In genomic region chr3:115092220-115092791, GRCh38 we compare ENCODE assay signal across 8 cellular contexts. TPM values are rescaled to one million over a fixed set of nuclear protein-coding genes. Genes with fewer than 3 reads are reported as not detected.
DNase-seq lines count a peak whose midpoint lies in the region; ATAC-seq and TF ChIP-seq lines count a peak whose summit lies in the region.

No MANE protein-coding gene starts in this region.

- H3K4me1 Mint-ChIP-seq in T-cell (peaks cover 37 to 52% (median 43%) of the 10 kb centered on the region in 3 donors), brain (peaks cover 46% of the 10 kb centered on the region)

- H3K4me3 Mint-ChIP-seq in T-cell (no peak overlapping the region), brain (peak overlapping the region in 3 of 5 experiments; percentile 5 to 63 (median 32))

- H3K27me3 Mint-ChIP-seq in T-cell (no peaks in the 10 kb centered on the region), brain (no peaks in the 10 kb centered on the region)

- peak in 3 of 4 experiments; percentile 48 to 68 (median 52) for ATAC-seq in T-cell (replicated peaks in 1 of 4)

- H3K36me3 Mint-ChIP-seq in T-cell (peaks cover 4% of the 10 kb centered on the region), brain (no peaks in the 10 kb centered on the region)

- peak; percentile 75 to 83 for TF ChIP-seq CTCF in brain (conservative IDR thresholded peaks at IDR 0.05)

- H3K27ac Mint-ChIP-seq in T-cell (no peak overlapping the region), brain (peak overlapping the region; percentile 24 to 88 (median 65))

- DNase-seq in GDM1 (lab: John Stamatoyannopoulos, UW) (peak; percentile 60), H4 (ENCODE audit: low spot score) (peak; percentile 68), NAMALWA (ENCODE audit: low spot score) (peak; percentile 80), T-cell (peak; percentile 13 to 67 (median 52)), iPS-NIHi11 (ENCODE audit: low spot score) (peak; percentile 57), NCI-H187 (lab: John Stamatoyannopoulos, UW) (no peak)
- peak; percentile 42 for DNase-seq in stimulated activated CD4-positive, alpha-beta T cell treated with anti-CD3 and anti-CD28 coated beads, Interleukin-12 subunit alpha, Interleukin-12 subunit beta, amount 100 ng/mL, for 4 hours

- POLR2A ChIA-PET in T-cell (lab: Charles Lee): interaction anchor here in 1 of 2 donors (1.0 kb wide), 1 partner anchor 54 kb away, joined by 3 read pairs; no protein-coding TSS in a partner anchor

- CTCF ChIA-PET in T-cell (lab: Charles Lee): interaction anchor here (0.6 to 6.8 kb wide), 25 partner anchors 8 to 1258 kb away, joined by 3 to 81 read pairs (median 3); no protein-coding TSS in a partner anchor

- no peaks in the 10 kb centered on the region for H3K9me3 Mint-ChIP-seq in T-cell
- H3K9me3 Mint-ChIP-seq in brain: no peaks in the 10 kb centered on the region

RNA-seq across cellular contexts. Expression of gene ZBTB20, which starts 54.8 kb away (rescaled TPM):
- 4.9 and 5.1 TPM in 2 replicates for total RNA-seq in H4 (2014; rRNA removed; shearing (Covaris generic))
- total RNA-seq in T-cell: 10 to 100 TPM; 43.1 to 80.7 (median 48.4) TPM
- polyA plus RNA-seq in brain (ENCODE audit: insufficient read depth, low read depth, low replicate concordance): 2.0 TPM

Comparison
In these comparisons a context has a peak if more than half of its experiments do, and no peak if none do; other contexts are left out.
1. DNase-seq: peak in GDM1 (single experiment), H4 (single experiment), NAMALWA (single experiment), T-cell (34 of 34), iPS-NIHi11 (single experiment) and stimulated activated CD4-positive, alpha-beta T cell treated with anti-CD3 and anti-CD28 coated beads, Interleukin-12 subunit alpha, Interleukin-12 subunit beta, amount 100 ng/mL, for 4 hours (single experiment); none in NCI-H187 (0 of 2).
2. H3K27ac Mint-ChIP-seq: peak in brain (5 of 5); none in T-cell (0 of 2).
3. H3K4me3 Mint-ChIP-seq: peak in brain (3 of 5); none in T-cell (0 of 3).